1 cellular context compared by ENCODE assay signal in genomic region chr9:89410709-89411111, GRCh38.
TF ChIP-seq lines count a peak whose summit lies in the region.

No MANE protein-coding gene starts in this region.

TF ChIP-seq in H1, 55 proteins besides CTCF, POLR2A, EP300 and RAD21 (continued from another document):
- no peak for TF ChIP-seq ATF3 (IDR thresholded peaks at IDR 0.05; ENCODE audit: insufficient read depth, low read depth, low read length)
